In genomic region chr15:23467110-23467600, GRCh38 we compare ENCODE assay signal across 8 cellular contexts. TPM values are rescaled to one million over a fixed set of nuclear protein-coding genes. Genes with fewer than 3 reads are reported as not detected.
DNase-seq lines count a peak whose midpoint lies in the region; ATAC-seq, FAIRE-seq and TF ChIP-seq lines count a peak whose summit lies in the region.

No MANE protein-coding gene starts in this region.

- H3K9me3 Mint-ChIP-seq in T-cell, result no peaks in the 10 kb centered on the region

- no peaks in the 10 kb centered on the region for H3K36me3 Mint-ChIP-seq in T-cell

- no peak overlapping the region for H3K4me2 ChIP-seq in PC-3 (ENCODE audit: low read length)

- H3K27me3 ChIP-seq in PC-3 (ENCODE audit: low read length), result peaks cover 21% of the 10 kb centered on the region

- peak; percentile 92 for FAIRE-seq in A204.1 (lab: Jason Lieb, UNC)

- no peak overlapping the region for H3K27ac ChIP-seq in PC-3 (ENCODE audit: low read length)

- intact Hi-C loops in PC-3 (cut with micrococcal nuclease), result loop anchor here (10.0 kb wide), 1 partner anchor 392 kb away; no protein-coding TSS in a partner anchor

- H3K4me3 ChIP-seq in PC-3 (ENCODE audit: low read length) (no peak overlapping the region), fibroblast of pulmonary artery (replicated peaks; ENCODE audit: low read depth, low read length) (no peak overlapping the region)

- H3K4me1 Mint-ChIP-seq in T-cell, result no peaks in the 10 kb centered on the region

- no peaks in the 10 kb centered on the region for H3F3A ChIP-seq in PC-3 (ENCODE audit: low read length, unreplicated experiment)

- H3K4me1 ChIP-seq in PC-3 (ENCODE audit: insufficient read depth, low read length), result no peaks in the 10 kb centered on the region

- DNase-seq in GM20000 (ENCODE audit: low spot score), result peak; percentile 21
- peak; percentile 67 for DNase-seq in PC-3
- peak; percentile 55 for DNase-seq in fibroblast of pulmonary artery (ENCODE audit: low read depth)
- peak; percentile 26 for DNase-seq in stromal cell of bone marrow (ENCODE audit: low read depth)
- no peak for DNase-seq in GOT3 (lab: John Stamatoyannopoulos, UW)
- DNase-seq in T-cell, result no peak

- no peaks in the 10 kb centered on the region for H3K9me2 ChIP-seq in PC-3 (replicated peaks; ENCODE audit: low read length)

- H3K79me2 ChIP-seq in PC-3 (ENCODE audit: low read length), result no peaks in the 10 kb centered on the region

- no peak for TF ChIP-seq CTCF in GM20000 (IDR thresholded peaks at IDR 0.05; ENCODE audit: extremely low read depth, missing control alignments)
- peak; percentile 75 for TF ChIP-seq CTCF in PC-3 (conservative IDR thresholded peaks at IDR 0.05; ENCODE audit: low read depth, low read length)
- peak; percentile 27 for TF ChIP-seq CTCF in fibroblast of pulmonary artery (IDR thresholded peaks at IDR 0.05; ENCODE audit: low read length, missing control alignments)

- H3K9ac ChIP-seq in PC-3 (ENCODE audit: low read length), result no peak overlapping the region

- no peaks in the 10 kb centered on the region for H3K36me3 ChIP-seq in PC-3 (ENCODE audit: low read depth, low read length)

- CTCF ChIA-PET in PC-3 (lab: Charles Lee), result no interaction called here
- CTCF ChIA-PET in T-cell (lab: Charles Lee), result interaction anchor here in 1 of 2 donors (0.7 kb wide), 1 partner anchor 57 kb away, joined by 3 read pairs; no protein-coding TSS in a partner anchor

- ATAC-seq in PC-3 (peak; percentile 75), T-cell (replicated peaks in 1 of 4) (no peak), HG02970 (IDR thresholded peaks at IDR 0.05; ENCODE audit: low FRiP score, unreplicated experiment) (no peak)

- no peak overlapping the region for H2AFZ ChIP-seq in PC-3 (ENCODE audit: low read length)

- BruUV-seq in PC-3 (replicated peaks; lab: Mats Ljungman, UMichigan), result no TSS peak

- H3K9me3 ChIP-seq in PC-3 (ENCODE audit: low read length), result no peaks in the 10 kb centered on the region

- POLR2A ChIA-PET in PC-3 (lab: Charles Lee; ENCODE audit: unreplicated experiment), result no interaction called here
- POLR2A ChIA-PET in T-cell (lab: Charles Lee), result no interaction called here

- H3K27ac Mint-ChIP-seq in T-cell, result no peak overlapping the region

- H3K4me3 Mint-ChIP-seq in T-cell, result no peak overlapping the region

- no peaks in the 10 kb centered on the region for H4K20me1 ChIP-seq in PC-3 (ENCODE audit: low read length)

- peaks cover 6 to 7% of the 10 kb centered on the region in 2 donors for H3K27me3 Mint-ChIP-seq in T-cell

RNA-seq across cellular contexts. Expression of gene GOLGA6L2, which starts 20.1 kb away (rescaled TPM):
- not detected in 2 replicates for total RNA-seq in PC-3 (2014; rRNA removed)
- total RNA-seq in T-cell, result not detected

Comparison
In these comparisons a context has a peak if more than half of its experiments do, and no peak if none do; other contexts are left out.
1. DNase-seq: peak in GM20000 (single experiment), PC-3 (single experiment), fibroblast of pulmonary artery (single experiment) and stromal cell of bone marrow (single experiment); none in GOT3 (single experiment) and T-cell (0 of 34).